8 cellular contexts compared by ENCODE assay signal in the genomic region with DNA sequence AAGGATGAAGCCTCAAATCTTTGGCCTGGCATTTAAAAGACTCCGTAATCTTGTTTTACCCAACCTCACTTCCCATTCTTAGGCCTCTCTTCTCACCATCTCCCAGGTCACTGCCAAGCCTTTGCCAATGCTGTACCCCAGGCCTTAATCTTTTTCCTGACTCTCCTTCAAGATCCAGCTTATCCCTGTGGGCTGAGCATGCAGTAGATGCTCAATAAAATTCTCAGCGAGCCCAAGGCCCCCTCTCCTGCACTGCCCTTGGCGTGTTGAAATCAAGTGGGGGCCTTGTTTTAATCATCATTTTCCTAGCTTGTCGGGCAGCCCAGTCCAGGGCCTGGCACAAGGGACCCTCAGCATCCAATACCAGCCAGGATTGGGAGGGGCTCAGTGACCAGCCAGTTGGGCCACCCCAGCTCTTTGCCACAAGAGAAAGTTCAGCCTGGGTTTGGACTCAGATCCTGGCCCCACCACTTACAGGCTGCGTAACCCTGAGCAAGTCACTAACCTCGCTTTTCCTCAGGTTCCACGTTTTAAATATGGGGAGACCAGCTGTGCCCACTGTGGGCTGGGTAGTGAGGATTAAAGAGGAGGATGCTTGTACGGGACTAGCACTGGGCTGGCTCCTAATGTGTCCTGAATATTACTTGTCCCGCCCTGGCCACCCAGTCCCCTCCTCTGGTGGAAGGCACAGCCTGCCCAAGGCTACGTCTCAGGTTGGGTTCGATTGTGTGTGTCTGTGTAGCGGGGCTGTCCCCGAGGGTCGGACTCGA. TPM values are rescaled to one million over a fixed set of nuclear protein-coding genes. Genes with fewer than 3 reads are reported as not detected.
A peak's percentile ranks its signal among the peaks of the same experiment; 100 is the strongest.
DNase-seq lines count a peak whose midpoint lies in the region; ATAC-seq and TF ChIP-seq lines count a peak whose summit lies in the region.

No MANE protein-coding gene starts in this region.

- H3K9me3 ChIP-seq in A673 (ENCODE audit: low read depth, low read length, poor library complexity, severe bottlenecking) (no peaks in the 10 kb centered on the region), HUES64 (ENCODE audit: insufficient read depth, low read depth, low read length) (no peaks in the 10 kb centered on the region)
- no peaks in the 10 kb centered on the region for H3K9me3 ChIP-seq in naive thymus-derived CD4-positive, alpha-beta T cell (ENCODE audit: control insufficient read depth in 2 of 3, low read length in 3 of 3)

- ATAC-seq in central memory CD8-positive, alpha-beta T cell (replicated peaks; ENCODE audit: extremely low read depth, poor library complexity, severe bottlenecking) = no peak
- ATAC-seq in naive thymus-derived CD4-positive, alpha-beta T cell = no peak
- ATAC-seq in GM19324 (IDR thresholded peaks at IDR 0.05; ENCODE audit: low FRiP score, unreplicated experiment) = no peak

- peak overlapping the region; percentile 89 for H3K9ac ChIP-seq in HUES64 (ENCODE audit: low read depth, low read length)

- H3K36me3 Mint-ChIP-seq in central memory CD8-positive, alpha-beta T cell (ENCODE audit: insufficient read depth) = peaks cover 5% of the 10 kb centered on the region
- H3K36me3 Mint-ChIP-seq in naive thymus-derived CD4-positive, alpha-beta T cell = peaks cover 0 to 7% (median 0%) of the 10 kb centered on the region in 5 donors

- TSS peak; percentile 82 for BruUV-seq in A673 (replicated peaks; lab: Mats Ljungman, UMichigan)

- peak overlapping the region; percentile 82 for H3K27ac Mint-ChIP-seq in central memory CD8-positive, alpha-beta T cell (ENCODE audit: low read depth)
- H3K27ac Mint-ChIP-seq in naive thymus-derived CD4-positive, alpha-beta T cell = peak overlapping the region in 7 of 9 donors; percentile 59 to 95 (median 81)

- DNase-seq in A673 (ENCODE audit: low spot score) = no peak
- DNase-seq in central memory CD8-positive, alpha-beta T cell (ENCODE audit: low spot score in 2 of 2) = no peak
- DNase-seq in naive thymus-derived CD4-positive, alpha-beta T cell = no peak
- DNase-seq in NCI-H2107 (lab: John Stamatoyannopoulos, UW) = no peak
- DNase-seq in epidermal melanocyte (ENCODE audit: insufficient read length, low spot score) = no peak
- DNase-seq in SKM-1 treated with dmso at 0.1 percent for 144 hours (lab: John Stamatoyannopoulos, UW; ENCODE audit: unreplicated experiment) = no peak

- CTCF ChIA-PET in A673 (lab: Charles Lee) = no interaction called here
- CTCF ChIA-PET in naive thymus-derived CD4-positive, alpha-beta T cell (lab: Charles Lee) = no interaction called here

- intact Hi-C loops in A673 (cut with micrococcal nuclease; ENCODE audit: unreplicated experiment) = loop anchor here (10.0 kb wide), 1 partner anchor 189 kb away; a partner anchor contains a TSS
- intact Hi-C loops in naive thymus-derived CD4-positive, alpha-beta T cell (cut with micrococcal nuclease) = loop anchor here in 1 of 2 donors (10.0 kb wide), 1 partner anchor 109 kb away; no protein-coding TSS in a partner anchor

- H3K27me3 Mint-ChIP-seq in central memory CD8-positive, alpha-beta T cell = no peaks in the 10 kb centered on the region
- H3K27me3 Mint-ChIP-seq in naive thymus-derived CD4-positive, alpha-beta T cell = no peaks in the 10 kb centered on the region

- H3K4me3 ChIP-seq in A673 (ENCODE audit: low read depth, low read length, poor library complexity, severe bottlenecking) (peak overlapping the region; percentile 68), HUES64 (ENCODE audit: low read length) (peak overlapping the region; percentile 99)
- H3K4me3 ChIP-seq in naive thymus-derived CD4-positive, alpha-beta T cell (ENCODE audit: low read length) = peak overlapping the region; percentile 87

- no peak for TF ChIP-seq CTCF in A673 (conservative IDR thresholded peaks at IDR 0.05; ENCODE audit: low read depth, low read length)

- no peaks in the 10 kb centered on the region for H3K9me3 Mint-ChIP-seq in central memory CD8-positive, alpha-beta T cell
- H3K9me3 Mint-ChIP-seq in naive thymus-derived CD4-positive, alpha-beta T cell = no peaks in the 10 kb centered on the region

- peaks cover 16% of the 10 kb centered on the region for H3K36me3 ChIP-seq in A673 (ENCODE audit: insufficient read depth, low read length, poor library complexity, severe bottlenecking)
- H3K36me3 ChIP-seq in HUES64 (ENCODE audit: insufficient read depth, low read length) = peaks cover 25% of the 10 kb centered on the region
- H3K36me3 ChIP-seq in naive thymus-derived CD4-positive, alpha-beta T cell (ENCODE audit: control insufficient read depth in 2 of 3, insufficient read depth in 3 of 3, low read length in 3 of 3) = no peaks in the 10 kb centered on the region

- H3K4me1 ChIP-seq in A673 (ENCODE audit: insufficient read depth, low read length, poor library complexity, severe bottlenecking) (peaks cover 22% of the 10 kb centered on the region), HUES64 (ENCODE audit: insufficient read depth, low read length) (peaks cover 20% of the 10 kb centered on the region)
- peaks cover 18 to 21% of the 10 kb centered on the region in 2 donors for H3K4me1 ChIP-seq in naive thymus-derived CD4-positive, alpha-beta T cell (ENCODE audit: control insufficient read depth in 2 of 2, insufficient read depth in 2 of 2, low read length in 2 of 2)

- 44% methylated on average over 15 of the region's 15 CpGs for WGBS in HUES64

- H3K27ac ChIP-seq in A673 (ENCODE audit: low read depth, low read length, poor library complexity, severe bottlenecking) = peak overlapping the region; percentile 73
- H3K27ac ChIP-seq in HUES64 (ENCODE audit: low read depth, low read length) = peak overlapping the region; percentile 92
- peak overlapping the region; percentile 76 for H3K27ac ChIP-seq in naive thymus-derived CD4-positive, alpha-beta T cell (ENCODE audit: low read depth, low read length)

- POLR2A ChIA-PET in A673 (lab: Charles Lee; ENCODE audit: low non-redundant PET) = no interaction called here
- POLR2A ChIA-PET in naive thymus-derived CD4-positive, alpha-beta T cell (lab: Charles Lee) = interaction anchor here (0.6 kb wide), 1 partner anchor 305 kb away, joined by 4 read pairs; no protein-coding TSS in a partner anchor

- H3K27me3 ChIP-seq in A673 (replicated peaks; ENCODE audit: insufficient read depth, low read depth, low read length, poor library complexity) (no peaks in the 10 kb centered on the region), HUES64 (ENCODE audit: insufficient read depth, low read length) (no peaks in the 10 kb centered on the region)
- no peaks in the 10 kb centered on the region for H3K27me3 ChIP-seq in naive thymus-derived CD4-positive, alpha-beta T cell (ENCODE audit: control insufficient read depth in 2 of 2, insufficient read depth in 2 of 2, low read length in 2 of 2)

- no peak overlapping the region for H3K4me3 Mint-ChIP-seq in central memory CD8-positive, alpha-beta T cell
- peak overlapping the region in 6 of 10 donors; percentile 69 to 94 (median 92) for H3K4me3 Mint-ChIP-seq in naive thymus-derived CD4-positive, alpha-beta T cell

- peaks cover 7% of the 10 kb centered on the region for H3K4me1 Mint-ChIP-seq in central memory CD8-positive, alpha-beta T cell
- peaks cover 7 to 28% (median 14%) of the 10 kb centered on the region in 7 donors for H3K4me1 Mint-ChIP-seq in naive thymus-derived CD4-positive, alpha-beta T cell

RNA-seq across cellular contexts. Expression of a gene that starts 0.9 kb away (rescaled TPM):
- 161 and 177 TPM in 2 replicates for total RNA-seq in A673 (2021)
- 226 TPM for polyA plus RNA-seq in HUES64 (2013, experiment 1 of 2)
- polyA plus RNA-seq in HUES64 (2013, experiment 2 of 2) = 217 TPM
- total RNA-seq in naive thymus-derived CD4-positive, alpha-beta T cell = 100 to 1,000 TPM in 1 of 5 experiments, 10 to 100 TPM in 4; 11.7 to 130 (median 17.1) TPM
- polyA plus RNA-seq in naive thymus-derived CD4-positive, alpha-beta T cell = 10 to 100 TPM; 11.7 to 22.4 TPM
